In the genomic region with DNA sequence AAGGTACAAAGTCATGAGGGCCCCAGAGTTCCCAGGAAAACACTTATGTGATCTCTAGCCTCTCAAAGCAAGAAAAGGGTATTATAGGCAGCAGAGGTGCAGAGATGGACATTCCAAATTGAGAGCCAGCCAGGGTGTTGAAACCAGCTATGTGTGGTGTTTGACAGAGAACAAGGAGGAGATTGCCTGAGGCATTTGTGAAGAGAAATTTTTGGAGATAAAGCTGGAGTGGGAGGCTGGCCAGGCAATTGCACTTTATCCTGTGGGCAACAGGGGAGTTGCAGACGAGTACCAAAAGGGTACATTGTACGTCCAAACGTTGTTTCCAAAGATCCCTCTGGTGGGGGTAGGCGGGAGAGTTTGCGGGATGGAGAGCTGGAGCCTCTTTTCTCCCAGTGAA, we compare ENCODE assay signal across 27 cellular contexts. TPM values are rescaled to one million over a fixed set of nuclear protein-coding genes. Genes with fewer than 3 reads are reported as not detected.
DNase-seq lines count a peak whose midpoint lies in the region; ATAC-seq, FAIRE-seq and TF ChIP-seq lines count a peak whose summit lies in the region.
"Had no signal": no experiment of that assay in that cellular context is flagged by ENCODE, and none has a peak within 500 bp of the region (broad histone marks: within the 10 kb centered on the region; RNA-seq: fewer than 3 reads in every experiment).

No MANE protein-coding gene starts in this region.

- WGBS in A549 (ENCODE audit: missing lambda C conversion rate): 52% methylated on average over 5 of the region's 5 CpGs

- H3K27ac ChIP-seq in A549 (peak overlapping the region in 1 of 2 experiments; percentile 19; a peak in 2 of 6 replicates), PC-9 (no peak overlapping the region)
- H3K27ac ChIP-seq: BLaER1, HL-60 had no signal

- H3K4me3 ChIP-seq in A549 (no peak overlapping the region), PC-9 (no peak overlapping the region)
- H3K4me3 ChIP-seq: BLaER1 had no signal

- TF ChIP-seq POLR2A in A549 (IDR thresholded peaks at IDR 0.05; ENCODE audit: low read length): no peak

- no peaks in the 10 kb centered on the region for H3K9me2 ChIP-seq in PC-9 (ENCODE audit: insufficient read depth)
- H3K9me2 ChIP-seq: SK-N-SH had no signal

- no peaks in the 10 kb centered on the region for H3F3A ChIP-seq in PC-9 (ENCODE audit: insufficient read depth, low read depth)

- intact Hi-C loops in PC-9 (cut with micrococcal nuclease; ENCODE audit: unreplicated experiment): loop anchor here (10.0 kb wide), 1 partner anchor 222 kb away; no protein-coding TSS in a partner anchor

- no peaks in the 10 kb centered on the region for H3K36me3 ChIP-seq in PC-9 (ENCODE audit: low read depth)
- H3K36me3 ChIP-seq: BLaER1 had no signal

- ATAC-seq in A549: no peak

- no peak for FAIRE-seq in A549 (lab: Jason Lieb, UNC)
- FAIRE-seq: G401.6, GM18507, RCC 7860 had no signal

- H3K27me3 ChIP-seq in PC-9 (ENCODE audit: insufficient read depth, low read depth): no peaks in the 10 kb centered on the region

- peaks cover 39% of the 10 kb centered on the region for H3K4me1 ChIP-seq in A549
- H3K4me1 ChIP-seq in PC-9 (replicated peaks; ENCODE audit: insufficient read depth): peaks cover 44% of the 10 kb centered on the region
- H3K4me1 ChIP-seq: BLaER1 had no signal

- peak overlapping the region; percentile 6; the same call in 1 of the 3 replicates for H3K4me2 ChIP-seq in A549
- H3K4me2 ChIP-seq in PC-9: 0 out of 2 replicates have a peak overlapping the region, but pooled peaks have one; percentile 4
- H3K4me2 ChIP-seq: BLaER1, SK-N-SH had no signal

- POLR2A ChIA-PET in A549 (lab: Yijun Ruan, JAX) (no interaction called here), PC-9 (lab: Charles Lee; ENCODE audit: unreplicated experiment) (no interaction called here)

- no peak overlapping the region for H2AFZ ChIP-seq in PC-9

- H3K9me3 ChIP-seq in A549 (no peaks in the 10 kb centered on the region), PC-9 (ENCODE audit: insufficient read depth, low read depth) (0 out of 2 replicates have a peak, but pooled peaks cover 9% of the 10 kb centered on the region)
- H3K9me3 ChIP-seq: SK-N-SH had no signal

- DNase-seq in A549 (ENCODE audit: low read depth in 1 of 2, low spot score in 1 of 2) (no peak), EH (ENCODE audit: low read depth) (peak; percentile 30), PC-9 (no peak), islet precursor cell (peak; percentile 38), SIG-M5 treated with dmso at 0.1 percent for 504 hours (lab: John Stamatoyannopoulos, UW; ENCODE audit: unreplicated experiment) (no peak), GM10266 (ENCODE audit: extremely low spot score) (no peak)
- no peak for DNase-seq in effector CD8-positive, alpha-beta T cell (lab: John Stamatoyannopoulos, UW)
- DNase-seq: ACHN; CD4-positive, alpha-beta T cell; COR-L47; DMS 273 treated with DMSO at 0.1 percent for 48 hours; DMS79 treated with DMSO at 0.1 percent for 48 hours; GOT3; HCEC 1CT; KG1; NCI-H1105; NCI-H146; NCI-H2029; NCI-H2227 treated with DMSO at 0.1 percent for 48 hours; NCI-H524 treated with DMSO at 0.1 percent for 48 hours; SHP77 treated with DMSO at 0.1 percent for 48 hours; SK-N-SH had no signal

- CTCF ChIA-PET in A549 (lab: Yijun Ruan, JAX) (interaction anchor here (1.1 to 1.5 kb wide), 4 partner anchors 9 to 223 kb away, joined by 3 read pairs; no protein-coding TSS in a partner anchor), PC-9 (lab: Charles Lee) (no interaction called here)

- no peaks in the 10 kb centered on the region for H4K20me1 ChIP-seq in PC-9 (ENCODE audit: insufficient read depth)

- BruUV-seq in PC-9 (replicated peaks; lab: Mats Ljungman, UMichigan): no TSS peak

- peaks cover 24% of the 10 kb centered on the region for H3K79me2 ChIP-seq in PC-9 (ENCODE audit: low read depth)

- TF ChIP-seq CTCF in A549 (IDR thresholded peaks at IDR 0.05): no peak
- no peak for TF ChIP-seq CTCF in PC-9 (conservative IDR thresholded peaks at IDR 0.05)
- no peak for TF ChIP-seq CTCF in GM10266 (IDR thresholded peaks at IDR 0.05; ENCODE audit: control insufficient read depth, insufficient read depth, low read depth, missing control alignments)

- no peak for TF ChIP-seq RAD21 in A549 (conservative IDR thresholded peaks at IDR 0.05 in 1 of 2, IDR thresholded peaks at IDR 0.05 in 1 of 2)

- TF ChIP-seq EP300 in A549 (IDR thresholded peaks at IDR 0.05): no peak

TF ChIP-seq in A549, 52 proteins besides CTCF, POLR2A, EP300 and RAD21:
- TF ChIP-seq HOXB13 (CRISPR knock-in tag; IDR thresholded peaks at IDR 0.05; ENCODE audit: low read depth) (no peak), CBX8 (IDR thresholded peaks at IDR 0.05) (no peak), RFX5 (IDR thresholded peaks at IDR 0.05) (no peak), RARB (CRISPR knock-in tag; IDR thresholded peaks at IDR 0.05) (no peak), MYC (IDR thresholded peaks at IDR 0.05; ENCODE audit: borderline replicate concordance, low read length) (no peak), NFE2L2 (conservative IDR thresholded peaks at IDR 0.05; ENCODE audit: low read length) (no peak), HOXA7 (CRISPR knock-in tag; IDR thresholded peaks at IDR 0.05) (no peak)
- TF ChIP-seq, protein P1, sequence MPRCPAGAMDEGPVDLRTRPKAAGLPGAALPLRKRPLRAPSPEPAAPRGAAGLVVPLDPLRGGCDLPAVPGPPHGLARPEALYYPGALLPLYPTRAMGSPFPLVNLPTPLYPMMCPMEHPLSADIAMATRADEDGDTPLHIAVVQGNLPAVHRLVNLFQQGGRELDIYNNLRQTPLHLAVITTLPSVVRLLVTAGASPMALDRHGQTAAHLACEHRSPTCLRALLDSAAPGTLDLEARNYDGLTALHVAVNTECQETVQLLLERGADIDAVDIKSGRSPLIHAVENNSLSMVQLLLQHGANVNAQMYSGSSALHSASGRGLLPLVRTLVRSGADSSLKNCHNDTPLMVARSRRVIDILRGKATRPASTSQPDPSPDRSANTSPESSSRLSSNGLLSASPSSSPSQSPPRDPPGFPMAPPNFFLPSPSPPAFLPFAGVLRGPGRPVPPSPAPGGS (IDR thresholded peaks at IDR 0.05): no peak
- TF ChIP-seq, protein P2, sequence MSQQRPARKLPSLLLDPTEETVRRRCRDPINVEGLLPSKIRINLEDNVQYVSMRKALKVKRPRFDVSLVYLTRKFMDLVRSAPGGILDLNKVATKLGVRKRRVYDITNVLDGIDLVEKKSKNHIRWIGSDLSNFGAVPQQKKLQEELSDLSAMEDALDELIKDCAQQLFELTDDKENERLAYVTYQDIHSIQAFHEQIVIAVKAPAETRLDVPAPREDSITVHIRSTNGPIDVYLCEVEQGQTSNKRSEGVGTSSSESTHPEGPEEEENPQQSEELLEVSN (IDR thresholded peaks at IDR 0.05; ENCODE audit: borderline replicate concordance, low read depth): no peak

RNA-seq across cellular contexts. Expression of a gene that starts 2.5 kb away (rescaled TPM):
- polyA plus RNA-seq in A549 (2011; rRNA removed) (92.4 and 101 TPM in 2 replicates), A549 (2017; fragmentation: RNase III; extraction: RNeasy Plus Mini Kit Qiagen cat#74134 plus additional on column Dnase treatment) (60.7 to 80.3 TPM (median 64.0 TPM) in 3 replicates)
- polyA plus RNA-seq in A549 (2012; cell fraction: cytosol; rRNA removed): 32.2 and 52.7 TPM in 2 replicates
- polyA plus RNA-seq in A549 (2012; cell fraction: nucleus; rRNA removed): 165 and 309 TPM in 2 replicates
- 258 and 321 TPM in 2 replicates for polyA minus RNA-seq in A549 (2011; rRNA and poly(A)+ RNA removed)
- 22.1 and 24.5 TPM in 2 replicates for total RNA-seq in PC-9 (2021)
- total RNA-seq: CD4-positive, alpha-beta T cell had no signal

Comparison
In these comparisons a context has a peak if more than half of its experiments do, and no peak if none do; other contexts are left out.
1. DNase-seq: peak in EH (single experiment) and islet precursor cell (single experiment); none in A549 (0 of 2), PC-9 (0 of 2), effector CD8-positive, alpha-beta T cell (single experiment), SIG-M5 treated with dmso at 0.1 percent for 504 hours (single experiment) and GM10266 (single experiment).